ENCODE assay signal across 24 cellular contexts in genomic region chr5:84524491-84524890, GRCh38.
DNase-seq lines count a peak whose midpoint lies in the region; ATAC-seq and TF ChIP-seq lines count a peak whose summit lies in the region.
"Had no signal": no experiment of that assay in that cellular context is flagged by ENCODE, and none has a peak within 500 bp of the region (broad histone marks: within the 10 kb centered on the region; RNA-seq: fewer than 3 reads in every experiment).

No MANE protein-coding gene starts in this region.

- no peak for ATAC-seq in HG02981 (IDR thresholded peaks at IDR 0.05; ENCODE audit: unreplicated experiment)
- ATAC-seq: GM12878, K562 had no signal

- H3K27me3 ChIP-seq in dorsolateral prefrontal cortex: no peaks in the 10 kb centered on the region
- H3K27me3 ChIP-seq: BE2C, SJSA1 had no signal

- H3K27ac ChIP-seq in dorsolateral prefrontal cortex: no peak overlapping the region
- H3K27ac ChIP-seq: PC-9, SJSA1 had no signal

- TF ChIP-seq CTCF in AG10803 (conservative IDR thresholded peaks at IDR 0.05; ENCODE audit: low read length) (no peak), cardiac fibroblast (IDR thresholded peaks at IDR 0.05; ENCODE audit: low read depth, low read length) (no peak), dorsolateral prefrontal cortex (IDR thresholded peaks at IDR 0.05 in 54 of 56, conservative IDR thresholded peaks at IDR 0.05 in 2 of 56; ENCODE audit: low read depth in 1 of 56, partially characterized antibody in 56 of 56) (no peak)

- H3K4me3 ChIP-seq in AG10803 (ENCODE audit: low read length) (no peak overlapping the region), cardiac fibroblast (replicated peaks in 1 of 2; ENCODE audit: low read depth in 2 of 2, low read length in 2 of 2) (no peak overlapping the region), dorsolateral prefrontal cortex (no peak overlapping the region)
- H3K4me3 ChIP-seq: GM12878, K562, PC-9, SJSA1 had no signal

- intact Hi-C loops in dorsolateral prefrontal cortex (cut with DNase I): no loop called here

- DNase-seq in AG10803 (ENCODE audit: low read depth) (peak; percentile 7), RPMI7951 (ENCODE audit: low read depth) (peak; percentile 10), cardiac fibroblast (ENCODE audit: low read depth in 2 of 2) (peak; percentile 9 to 26), foreskin melanocyte (peak; percentile 3), dedifferentiated amniotic fluid mesenchymal stem cell (ENCODE audit: extremely low spot score) (no peak), DMS53 (lab: John Stamatoyannopoulos, UW) (no peak), dorsolateral prefrontal cortex (no peak)
- DNase-seq: 8988T; BE2C; Caco-2; CD4-positive, CD25-positive, alpha-beta regulatory T cell; DMS153; GF-D8; HCEC 1CT; MV-4-11; NCI-H1417; NCI-H187 treated with DMSO at 0.1 percent for 48 hours; NCI-H345; NCI-H524 treated with DMSO at 0.1 percent for 48 hours; PC-9 had no signal

Comparison
In these comparisons a context has a peak if more than half of its experiments do, and no peak if none do; other contexts are left out.
1. DNase-seq: peak in AG10803 (single experiment), RPMI7951 (single experiment), cardiac fibroblast (2 of 2) and foreskin melanocyte (single experiment); none in dedifferentiated amniotic fluid mesenchymal stem cell (single experiment), DMS53 (single experiment) and dorsolateral prefrontal cortex (0 of 10).